ENCODE assay signal across 8 cellular contexts in genomic region chr19:34096020-34096915, GRCh38.
DNase-seq lines count a peak whose midpoint lies in the region; ATAC-seq and TF ChIP-seq lines count a peak whose summit lies in the region.

No MANE protein-coding gene starts in this region.

- H3K9me3 Mint-ChIP-seq in brain = no peaks in the 10 kb centered on the region

- no peak for ATAC-seq in GM18909 (IDR thresholded peaks at IDR 0.05; ENCODE audit: poor library complexity, unreplicated experiment)

- no peaks in the 10 kb centered on the region for H3K9me3 ChIP-seq in tibial artery

- H3K4me3 ChIP-seq in tibial artery = no peak overlapping the region

- intact Hi-C loops in tibial artery (cut with DNase I; ENCODE audit: low total_unique reads) (loop anchor here (5.0 kb wide), 1 partner anchor 319 kb away; no protein-coding TSS in a partner anchor), posterior cingulate gyrus (cut with DNase I) (loop anchor here (1.0 to 5.0 kb wide), 2 partner anchors 54 to 318 kb away; no protein-coding TSS in a partner anchor)

- peak overlapping the region in 4 of 5 experiments; percentile 59 to 81 (median 64) for H3K4me3 Mint-ChIP-seq in brain

- H3K27me3 ChIP-seq in tibial artery = peaks cover 0 to 2% of the 10 kb centered on the region in 2 donors

- DNase-seq in Ammon's horn (ENCODE audit: low spot score) (peak; percentile 58), HCEC 1CT (peak; percentile 43), NCI-H526 (lab: John Stamatoyannopoulos, UW) (peak; percentile 70 to 90), iPS-NIHi11 (ENCODE audit: low spot score) (peak; percentile 53), tibial artery (no peak), posterior cingulate gyrus (no peak)

- H3K27ac ChIP-seq in tibial artery = no peak overlapping the region

- peak overlapping the region in 3 of 5 experiments; percentile 8 to 79 (median 25) for H3K27ac Mint-ChIP-seq in brain

- peaks cover 14% of the 10 kb centered on the region for H3K4me1 Mint-ChIP-seq in brain

- no peaks in the 10 kb centered on the region for H3K36me3 ChIP-seq in tibial artery

- no peaks in the 10 kb centered on the region for H3K4me1 ChIP-seq in tibial artery

- peaks cover 6% of the 10 kb centered on the region for H3K27me3 Mint-ChIP-seq in brain

- TF ChIP-seq CTCF in brain (conservative IDR thresholded peaks at IDR 0.05) (peak; percentile 86 to 87), tibial artery (IDR thresholded peaks at IDR 0.05) (peak; percentile 37 to 50)

- H3K36me3 Mint-ChIP-seq in brain = no peaks in the 10 kb centered on the region

Comparison
In these comparisons a context has a peak if more than half of its experiments do, and no peak if none do; other contexts are left out.
1. DNase-seq: peak in Ammon's horn (single experiment), HCEC 1CT (single experiment), NCI-H526 (2 of 2) and iPS-NIHi11 (single experiment); none in tibial artery (0 of 2) and posterior cingulate gyrus (0 of 10).